In genomic region chr3:10460951-10461563, GRCh38 we compare ENCODE assay signal across 16 cellular contexts.
"Had no signal": no experiment of that assay in that cellular context is flagged by ENCODE, and none has a peak within 500 bp of the region (broad histone marks: within the 10 kb centered on the region; RNA-seq: fewer than 3 reads in every experiment).

No MANE protein-coding gene starts in this region.

- DNase-seq: activated CD4-positive, alpha-beta T cell treated with anti-CD3 and anti-CD28 coated beads for 4 hours; activated CD8-positive, alpha-beta memory T cell treated with anti-CD3 and anti-CD28 coated beads for 24 hours; activated effector memory CD4-positive, alpha-beta T cell treated with anti-CD3 and anti-CD28 coated beads, Interleukin-2, amount 50 U/mL, for 16 hours; activated naive CD4-positive, alpha-beta T cell treated with anti-CD3 and anti-CD28 coated beads for 36 hours; activated naive CD8-positive, alpha-beta T cell treated with anti-CD3 and anti-CD28 coated beads for 36 hours; brain microvascular endothelial cell; foreskin fibroblast; head of caudate nucleus; immature natural killer cell; naive B cell; nephron progenitor cell; ovary; right lobe of liver; stimulated activated CD4-positive, alpha-beta T cell treated with anti-CD3 and anti-CD28 coated beads, Interleukin-12 subunit alpha, Interleukin-12 subunit beta, amount 100 ng/mL, for 4 hours; stimulated activated CD4-positive, alpha-beta T cell treated with anti-CD3 and anti-CD28 coated beads, Interleukin-4, amount 100 ng/mL, for 1 hour; stimulated activated naive CD8-positive, alpha-beta T cell treated with anti-CD3 and anti-CD28 coated beads, Interleukin-15, Interleukin-2, amounts not matched to agents 100 U/mL and 50 U/mL, for 24 hours had no signal

- ATAC-seq: stimulated activated naive CD8-positive, alpha-beta T cell treated with anti-CD3 and anti-CD28 coated beads, Interleukin-15, Interleukin-2, amounts not matched to agents 100 U/mL and 50 U/mL, for 24 hours had no signal
